ENCODE assay signal across 23 cellular contexts in the genomic region with DNA sequence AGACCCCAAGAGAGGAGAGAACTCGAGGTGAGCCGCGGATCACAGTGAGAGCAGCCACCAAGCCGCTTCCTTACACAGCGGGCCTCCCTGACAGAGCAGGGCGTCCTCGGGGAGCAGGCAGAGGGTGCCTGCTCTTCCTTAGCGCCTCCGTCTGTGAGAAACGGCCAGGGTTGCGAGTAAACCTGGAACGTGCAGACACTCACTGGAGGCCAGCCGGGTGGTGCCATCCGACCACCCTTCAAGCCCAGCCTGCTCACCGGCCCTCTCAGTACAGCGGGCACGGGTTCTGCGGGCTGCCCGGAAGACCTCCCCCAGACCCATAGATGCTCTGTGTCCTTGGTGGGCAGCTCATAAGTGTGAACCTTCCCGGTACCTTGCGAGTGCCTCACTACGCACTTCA. TPM values are rescaled to one million over a fixed set of nuclear protein-coding genes. Genes with fewer than 3 reads are reported as not detected.
DNase-seq lines count a peak whose midpoint lies in the region; ATAC-seq and TF ChIP-seq lines count a peak whose summit lies in the region.
"Had no signal": no experiment of that assay in that cellular context is flagged by ENCODE, and none has a peak within 500 bp of the region (broad histone marks: within the 10 kb centered on the region; RNA-seq: fewer than 3 reads in every experiment).

No MANE protein-coding gene starts in this region.

- no peak overlapping the region for H3K4me3 Mint-ChIP-seq in brain
- H3K4me3 Mint-ChIP-seq in type B pancreatic cell = no peak overlapping the region
- no peak overlapping the region for H3K4me3 Mint-ChIP-seq in naive thymus-derived CD8-positive, alpha-beta T cell
- H3K4me3 Mint-ChIP-seq: activated CD4-positive, alpha-beta T cell treated with anti-CD3 and anti-CD28 coated beads, Interleukin-2, amount 10 ng/mL, durations not matched to agents 24 days and 14 days; neural crest cell had no signal

- H3K4me1 ChIP-seq in liver (ENCODE audit: control insufficient read depth in 4 of 4, insufficient read depth in 4 of 4, low read length in 3 of 4) = peaks cover 11 to 46% (median 32%) of the 10 kb centered on the region in 4 donors
- no peaks in the 10 kb centered on the region for H3K4me1 ChIP-seq in aorta (ENCODE audit: control insufficient read depth in 1 of 2, insufficient read depth in 2 of 2, low read length in 2 of 2)

- H3K27me3 ChIP-seq in liver (ENCODE audit: control insufficient read depth in 4 of 4, insufficient read depth in 4 of 4, low read length in 3 of 4) = no peaks in the 10 kb centered on the region
- no peaks in the 10 kb centered on the region for H3K27me3 ChIP-seq in aorta (ENCODE audit: control insufficient read depth in 1 of 2, insufficient read depth in 2 of 2, low read length in 1 of 2)
- H3K27me3 ChIP-seq: esophagus muscularis mucosa, stomach, upper lobe of right lung had no signal

- intact Hi-C loops in aorta (cut with DNase I) = no loop called here

- no peak overlapping the region for H3K9ac ChIP-seq in liver (ENCODE audit: low read depth in 1 of 2, low read length in 2 of 2)

- no peaks in the 10 kb centered on the region for H3K9me3 Mint-ChIP-seq in activated naive CD4-positive, alpha-beta T cell treated with anti-CD3 and anti-CD28 coated beads, Interleukin-2, amount 50 U/mL, for 72 hours
- peaks cover 0 to 5% (median 0%) of the 10 kb centered on the region in 5 experiments for H3K9me3 Mint-ChIP-seq in brain
- no peaks in the 10 kb centered on the region for H3K9me3 Mint-ChIP-seq in type B pancreatic cell
- no peaks in the 10 kb centered on the region for H3K9me3 Mint-ChIP-seq in naive thymus-derived CD8-positive, alpha-beta T cell
- H3K9me3 Mint-ChIP-seq: activated CD4-positive, alpha-beta T cell treated with anti-CD3 and anti-CD28 coated beads, Interleukin-2, amount 10 ng/mL, durations not matched to agents 24 days and 14 days; neural crest cell had no signal

- H3K27ac ChIP-seq in liver (ENCODE audit: low read depth in 1 of 2, low read length in 2 of 2) (peak overlapping the region; percentile 42 to 82), aorta (ENCODE audit: low read depth in 1 of 2, low read length in 2 of 2) (no peak overlapping the region)
- H3K27ac ChIP-seq: esophagus muscularis mucosa, upper lobe of right lung had no signal

- TF ChIP-seq CTCF in brain (conservative IDR thresholded peaks at IDR 0.05) (no peak), liver (IDR thresholded peaks at IDR 0.05; ENCODE audit: low read depth, low read length, missing input control) (no peak), type B pancreatic cell (conservative IDR thresholded peaks at IDR 0.05) (no peak)

- no peaks in the 10 kb centered on the region for H3K9me3 ChIP-seq in liver (ENCODE audit: control insufficient read depth in 4 of 4, low read length in 3 of 4)
- H3K9me3 ChIP-seq in aorta (ENCODE audit: control insufficient read depth, low read length) = no peaks in the 10 kb centered on the region
- H3K9me3 ChIP-seq: esophagus muscularis mucosa, stomach, upper lobe of right lung had no signal

- no peak for ATAC-seq in activated naive CD4-positive, alpha-beta T cell treated with anti-CD3 and anti-CD28 coated beads, Interleukin-2, amount 50 U/mL, for 72 hours
- no peak for ATAC-seq in HG03442 (IDR thresholded peaks at IDR 0.05; ENCODE audit: unreplicated experiment)
- no peak for ATAC-seq in naive thymus-derived CD8-positive, alpha-beta T cell
- ATAC-seq in aorta (ENCODE audit: low FRiP score) = no peak
- ATAC-seq: upper lobe of right lung had no signal

- H3K27me3 Mint-ChIP-seq in brain = peaks cover 3% of the 10 kb centered on the region
- H3K27me3 Mint-ChIP-seq in type B pancreatic cell = no peaks in the 10 kb centered on the region
- H3K27me3 Mint-ChIP-seq in naive thymus-derived CD8-positive, alpha-beta T cell = no peaks in the 10 kb centered on the region
- H3K27me3 Mint-ChIP-seq: activated CD4-positive, alpha-beta T cell treated with anti-CD3 and anti-CD28 coated beads, Interleukin-2, amount 10 ng/mL, durations not matched to agents 24 days and 14 days; B cell had no signal

- TF ChIP-seq RAD21 in liver (IDR thresholded peaks at IDR 0.05) = no peak

- H3K4me1 Mint-ChIP-seq in brain (peaks cover 60% of the 10 kb centered on the region), type B pancreatic cell (ENCODE audit: unreplicated experiment) (peaks cover 29% of the 10 kb centered on the region)
- H3K4me1 Mint-ChIP-seq in naive thymus-derived CD8-positive, alpha-beta T cell = peaks cover 28 to 63% (median 55%) of the 10 kb centered on the region in 4 donors

- POLR2A ChIA-PET in naive thymus-derived CD8-positive, alpha-beta T cell (lab: Charles Lee) = no interaction called here

- H3K36me3 ChIP-seq in liver (ENCODE audit: control insufficient read depth in 4 of 4, insufficient read depth in 3 of 4, low read depth in 1 of 4, low read length in 3 of 4) = peaks cover 0 to 3% (median 0%) of the 10 kb centered on the region in 4 donors
- H3K36me3 ChIP-seq in aorta (ENCODE audit: control insufficient read depth in 1 of 2, insufficient read depth in 2 of 2, low read length in 1 of 2) = no peaks in the 10 kb centered on the region
- H3K36me3 ChIP-seq: upper lobe of right lung had no signal

- H3K4me3 ChIP-seq in liver (ENCODE audit: low read depth in 1 of 3, low read length in 3 of 3) (no peak overlapping the region), aorta (ENCODE audit: low read length in 2 of 2) (no peak overlapping the region)
- H3K4me3 ChIP-seq: esophagus muscularis mucosa, stomach, upper lobe of right lung had no signal

- WGBS in liver = 95% methylated on average over 22 of the region's 22 CpGs
- WGBS in aorta, 2 donors = 92 to 93% methylated on average over 22 of the region's 22 CpGs

- H3K27ac Mint-ChIP-seq in activated naive CD4-positive, alpha-beta T cell treated with anti-CD3 and anti-CD28 coated beads, Interleukin-2, amount 50 U/mL, for 72 hours = peak overlapping the region; percentile 50 to 68
- peak overlapping the region in 3 of 5 experiments; percentile 17 to 67 (median 38) for H3K27ac Mint-ChIP-seq in brain
- H3K27ac Mint-ChIP-seq in type B pancreatic cell = peak overlapping the region; percentile 58
- H3K27ac Mint-ChIP-seq in naive thymus-derived CD8-positive, alpha-beta T cell = no peak overlapping the region
- H3K27ac Mint-ChIP-seq: B cell had no signal

- H3K36me3 Mint-ChIP-seq in activated naive CD4-positive, alpha-beta T cell treated with anti-CD3 and anti-CD28 coated beads, Interleukin-2, amount 50 U/mL, for 72 hours = peaks cover 0 to 11% of the 10 kb centered on the region in 2 donors
- H3K36me3 Mint-ChIP-seq in brain (peaks cover 19% of the 10 kb centered on the region), type B pancreatic cell (peaks cover 4% of the 10 kb centered on the region)
- H3K36me3 Mint-ChIP-seq in naive thymus-derived CD8-positive, alpha-beta T cell = peaks cover 0 to 10% (median 0%) of the 10 kb centered on the region in 3 donors

- DNase-seq in activated naive CD4-positive, alpha-beta T cell treated with anti-CD3 and anti-CD28 coated beads, Interleukin-2, amount 50 U/mL, for 72 hours (ENCODE audit: low spot score in 2 of 2) = no peak
- no peak for DNase-seq in activated naive CD4-positive, alpha-beta T cell treated with Interleukin-2 at 50 U/mL for 16 hours
- DNase-seq in type B pancreatic cell (ENCODE audit: extremely low spot score, unreplicated experiment) = no peak
- no peak for DNase-seq in naive thymus-derived CD8-positive, alpha-beta T cell
- DNase-seq in aorta = no peak
- DNase-seq: activated CD4-positive, alpha-beta T cell treated with anti-CD3 and anti-CD28 coated beads, Interleukin-2, amount 10 ng/mL, durations not matched to agents 24 days and 14 days; activated effector memory CD4-positive, alpha-beta T cell treated with anti-CD3 and anti-CD28 coated beads, Interleukin-2, amount 50 U/mL, for 16 hours; amniotic stem cell; caudate nucleus; NCI-H2171 treated with DMSO at 0.1 percent for 48 hours; NCI-H526 treated with DMSO at 0.1 percent for 48 hours; SHP77; small intestine; stimulated activated CD4-positive, alpha-beta T cell treated with anti-CD3 and anti-CD28 coated beads, Interleukin-4, amount 100 ng/mL, for 24 hours; stomach; SW 1271; upper lobe of right lung had no signal

TF ChIP-seq in liver, 16 proteins besides CTCF, POLR2A, EP300 and RAD21 (continues in another document):
- TF ChIP-seq NR2F2 (IDR thresholded peaks at IDR 0.05) (no peak), RXRA (IDR thresholded peaks at IDR 0.05) (no peak), HNF4G (IDR thresholded peaks at IDR 0.05) (no peak), FOXA1 (IDR thresholded peaks at IDR 0.05) (no peak), SP1 (IDR thresholded peaks at IDR 0.05) (no peak), FOXA2 (IDR thresholded peaks at IDR 0.05) (no peak), GABPA (IDR thresholded peaks at IDR 0.05 in 1 of 2, conservative IDR thresholded peaks at IDR 0.05 in 1 of 2) (no peak), EGR1 (IDR thresholded peaks at IDR 0.05; ENCODE audit: low read depth in 2 of 2) (no peak)
- TF ChIP-seq, protein P1, sequence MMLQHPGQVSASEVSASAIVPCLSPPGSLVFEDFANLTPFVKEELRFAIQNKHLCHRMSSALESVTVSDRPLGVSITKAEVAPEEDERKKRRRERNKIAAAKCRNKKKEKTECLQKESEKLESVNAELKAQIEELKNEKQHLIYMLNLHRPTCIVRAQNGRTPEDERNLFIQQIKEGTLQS (IDR thresholded peaks at IDR 0.05) = no peak
- TF ChIP-seq, protein P2, sequence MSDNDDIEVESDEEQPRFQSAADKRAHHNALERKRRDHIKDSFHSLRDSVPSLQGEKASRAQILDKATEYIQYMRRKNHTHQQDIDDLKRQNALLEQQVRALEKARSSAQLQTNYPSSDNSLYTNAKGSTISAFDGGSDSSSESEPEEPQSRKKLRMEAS (IDR thresholded peaks at IDR 0.05) = no peak

RNA-seq across cellular contexts. Expression of a gene that starts 9.7 kb away (rescaled TPM):
- total RNA-seq in activated naive CD4-positive, alpha-beta T cell treated with anti-CD3 and anti-CD28 coated beads, Interleukin-2, amount 50 U/mL, for 72 hours = 100 to 1,000 TPM in 1 of 2 donors, 10 to 100 TPM in 1; 64.2 to 154 TPM
- polyA plus RNA-seq in brain (ENCODE audit: insufficient read depth, low read depth, low replicate concordance) (23.7 TPM), liver (1 to 10 TPM; 3.4 to 6.9 TPM), aorta (1 to 10 TPM; 4.4 to 4.9 TPM)
- total RNA-seq in liver (1 to 10 TPM; 6.7 to 9.9 TPM), type B pancreatic cell (ENCODE audit: low replicate concordance) (68.8 and 76.3 TPM in 2 replicates), aorta (10 to 100 TPM; 22.6 to 24.8 TPM)
- total RNA-seq in naive thymus-derived CD8-positive, alpha-beta T cell = 10 to 100 TPM; 24.5 to 28.5 TPM
- polyA plus RNA-seq in naive thymus-derived CD8-positive, alpha-beta T cell = 1 to 10 TPM in 1 of 3 donors, under 1 TPM in 2; 0.30 to 1.0 (median 0.62) TPM

RNA-seq across cellular contexts. Expression of a gene that starts 22.0 kb away (rescaled TPM):
- total RNA-seq in activated naive CD4-positive, alpha-beta T cell treated with anti-CD3 and anti-CD28 coated beads, Interleukin-2, amount 50 U/mL, for 72 hours = 10 to 100 TPM; 83.5 to 91.7 TPM
- 150 TPM for polyA plus RNA-seq in brain (ENCODE audit: insufficient read depth, low read depth, low replicate concordance)
- 10 to 100 TPM; 42.6 to 76.6 TPM for total RNA-seq in liver
- 10 to 100 TPM; 21.7 to 79.8 TPM for polyA plus RNA-seq in liver
- total RNA-seq in type B pancreatic cell (ENCODE audit: low replicate concordance) = 127 and 139 TPM in 2 replicates
- 10 to 100 TPM; 71.3 to 83.2 TPM for total RNA-seq in naive thymus-derived CD8-positive, alpha-beta T cell
- 10 to 100 TPM; 12.8 to 45.0 (median 13.6) TPM for polyA plus RNA-seq in naive thymus-derived CD8-positive, alpha-beta T cell
- 10 to 100 TPM; 74.8 to 84.3 TPM for total RNA-seq in aorta
- polyA plus RNA-seq in aorta = 10 to 100 TPM; 31.7 to 61.9 TPM

Comparison
In these comparisons a context has a peak if more than half of its experiments do, and no peak if none do; other contexts are left out.
1. H3K27ac Mint-ChIP-seq: peak in activated naive CD4-positive, alpha-beta T cell treated with anti-CD3 and anti-CD28 coated beads, Interleukin-2, amount 50 U/mL, for 72 hours (2 of 2), brain (3 of 5) and type B pancreatic cell (single experiment); none in naive thymus-derived CD8-positive, alpha-beta T cell (0 of 10).
2. H3K27ac ChIP-seq: peak in liver (2 of 2); none in aorta (0 of 2).